In genomic region chr18:623760-624620, GRCh38 we compare ENCODE assay signal across 8 cellular contexts. TPM values are rescaled to one million over a fixed set of nuclear protein-coding genes. Genes with fewer than 3 reads are reported as not detected.
DNase-seq lines count a peak whose midpoint lies in the region; ATAC-seq and TF ChIP-seq lines count a peak whose summit lies in the region.

No MANE protein-coding gene starts in this region.

- no peak overlapping the region for H3K4me3 ChIP-seq in Jurkat, Clone E6-1 (ENCODE audit: low read length)
- no peak overlapping the region for H3K4me3 ChIP-seq in trophoblast cell (ENCODE audit: low read depth, low read length)
- no peak overlapping the region for H3K4me3 ChIP-seq in upper lobe of left lung

- no peak overlapping the region for H3K4ac ChIP-seq in trophoblast cell (ENCODE audit: low read depth, low read length)

- no peak overlapping the region for H4K12ac ChIP-seq in trophoblast cell (ENCODE audit: low read depth, low read length)

- no peaks in the 10 kb centered on the region for H3K79me1 ChIP-seq in trophoblast cell (ENCODE audit: low read length)

- H3K36me3 ChIP-seq in trophoblast cell (ENCODE audit: control insufficient read depth in 1 of 2, insufficient read depth in 2 of 2, low read length in 2 of 2) (no peaks in the 10 kb centered on the region), upper lobe of left lung (no peaks in the 10 kb centered on the region)

- peak; percentile 63 for ATAC-seq in Right ventricle myocardium inferior
- ATAC-seq in upper lobe of left lung (ENCODE audit: low FRiP score in 2 of 2) = peak; percentile 71 to 79

- intact Hi-C loops in Right ventricle myocardium inferior (cut with DNase I) (loop anchor here (1.0 to 10.0 kb wide), 4 partner anchors 91 to 215 kb away; partner anchors contain the start of gene ENOSF1), cardiac septum (cut with DNase I) (loop anchor here (2.0 kb wide), 2 partner anchors 209 to 215 kb away; no protein-coding TSS in a partner anchor)

- H2AK5ac ChIP-seq in trophoblast cell (ENCODE audit: low read length) = no peak overlapping the region

- H3K27me3 ChIP-seq in trophoblast cell (ENCODE audit: insufficient read depth, low read length) (no peaks in the 10 kb centered on the region), upper lobe of left lung (peaks cover 0 to 3% (median 0%) of the 10 kb centered on the region in 4 donors)

- H4K8ac ChIP-seq in trophoblast cell (ENCODE audit: low read depth, low read length) = no peak overlapping the region

- no peak overlapping the region for H2AFZ ChIP-seq in trophoblast cell (ENCODE audit: insufficient read depth, low read length, poor library complexity)

- no peak for TF ChIP-seq EP300 in upper lobe of left lung (IDR thresholded peaks at IDR 0.05)

- H2BK12ac ChIP-seq in trophoblast cell (ENCODE audit: low read length) = no peak overlapping the region

- WGBS in trophoblast cell (ENCODE audit: extremely low coverage, insufficient coverage, insufficient read length) = no CpG with 5 or more reads among the region's 11 CpGs
- 65 to 69% methylated on average over 11 of the region's 11 CpGs for WGBS in upper lobe of left lung, 2 donors

- no peak overlapping the region for H3K23ac ChIP-seq in trophoblast cell (ENCODE audit: low read length)

- H3K18ac ChIP-seq in trophoblast cell (ENCODE audit: low read length) = no peak overlapping the region

- H3K4me2 ChIP-seq in trophoblast cell (ENCODE audit: low read length) = no peak overlapping the region

- no peak overlapping the region for H2BK5ac ChIP-seq in trophoblast cell (ENCODE audit: low read depth, low read length, poor library complexity)

- H3K9me3 ChIP-seq in trophoblast cell (ENCODE audit: insufficient read depth, low read depth, low read length) = no peaks in the 10 kb centered on the region
- no peaks in the 10 kb centered on the region for H3K9me3 ChIP-seq in upper lobe of left lung

- H3K9ac ChIP-seq in trophoblast cell (ENCODE audit: low read length) = no peak overlapping the region

- H3K14ac ChIP-seq in trophoblast cell (ENCODE audit: low read length) = no peak overlapping the region

- H3K27ac ChIP-seq in trophoblast cell (ENCODE audit: low read depth, low read length) (no peak overlapping the region), upper lobe of left lung (no peak overlapping the region)

- TF ChIP-seq POLR2A in upper lobe of left lung (IDR thresholded peaks at IDR 0.05) = no peak

- in situ Hi-C loops in SK-MEL-5 (cut with HindIII; ENCODE audit: low pct_unique_long_range_greater_than_20kb, low sequenced_read_pairs) = no loop called here

- peak; percentile 24 to 68 (median 36) for TF ChIP-seq CTCF in upper lobe of left lung (IDR thresholded peaks at IDR 0.05)

- H4K91ac ChIP-seq in trophoblast cell (ENCODE audit: low read depth, low read length) = no peak overlapping the region

- H3K79me2 ChIP-seq in trophoblast cell (ENCODE audit: control insufficient read depth, insufficient read depth, low read length, poor library complexity) = no peaks in the 10 kb centered on the region

- H3K4me1 ChIP-seq in trophoblast cell (ENCODE audit: control insufficient read depth in 1 of 2, insufficient read depth in 2 of 2, low read length in 2 of 2) (no peaks in the 10 kb centered on the region), upper lobe of left lung (peaks cover 0 to 3% (median 0%) of the 10 kb centered on the region in 4 donors)

- DNase-seq in Right ventricle myocardium inferior (ENCODE audit: missing footprints) (no peak), cardiac septum (ENCODE audit: low spot score) (no peak), SK-MEL-5 (ENCODE audit: low read depth, low spot score) (peak; percentile 72), germinal center (ENCODE audit: low spot score) (peak; percentile 30), trophoblast cell (peak; percentile 48 to 79), upper lobe of left lung (peak; percentile 64 to 72)
- peak; percentile 78 for DNase-seq in Jurkat, Clone E6-1 (ENCODE audit: low read depth, low spot score)
- DNase-seq in activated effector memory CD4-positive, alpha-beta T cell treated with anti-CD3 and anti-CD28 coated beads, Interleukin-2, amount 50 U/mL, for 16 hours = peak; percentile 82

- no peak overlapping the region for H2BK120ac ChIP-seq in trophoblast cell (ENCODE audit: insufficient read depth, low read length, poor library complexity)

RNA-seq across cellular contexts. Expression of gene CLUL1, which starts 27.2 kb away (rescaled TPM):
- 0.43 TPM for total RNA-seq in Right ventricle myocardium inferior
- total RNA-seq in cardiac septum = not detected
- not detected for polyA plus RNA-seq in Jurkat, Clone E6-1 (2012; ENCODE audit: insufficient read depth, insufficient read length)
- 0.32 and 0.48 TPM in 2 replicates for total RNA-seq in SK-MEL-5 (2014; rRNA removed; shearing (Covaris generic))
- 1.6 TPM in 1 of 2 replicates, not detected in the other for polyA plus RNA-seq in SK-MEL-5 (2015; cell fraction: cytosol; rRNA removed)
- not detected in 2 replicates for polyA plus RNA-seq in SK-MEL-5 (2015; cell fraction: nucleus; rRNA removed)
- polyA plus RNA-seq in trophoblast cell (2013) = 0.39 and 0.49 TPM in 2 replicates
- total RNA-seq in upper lobe of left lung = 10 to 100 TPM in 2 of 6 donors, 1 to 10 TPM in 3, not detected in 1; 1.7 to 27.2 (median 3.0) TPM

RNA-seq across cellular contexts. Expression of gene TYMS, which starts 33.5 kb away (rescaled TPM):
- total RNA-seq in Right ventricle myocardium inferior = 6.0 TPM
- total RNA-seq in cardiac septum = 1.9 TPM
- polyA plus RNA-seq in Jurkat, Clone E6-1 (2012; ENCODE audit: insufficient read depth, insufficient read length) = 556 TPM
- 27.4 and 30.4 TPM in 2 replicates for total RNA-seq in SK-MEL-5 (2014; rRNA removed; shearing (Covaris generic))
- 158 and 171 TPM in 2 replicates for polyA plus RNA-seq in SK-MEL-5 (2015; cell fraction: cytosol; rRNA removed)
- polyA plus RNA-seq in SK-MEL-5 (2015; cell fraction: nucleus; rRNA removed) = 81.1 and 82.7 TPM in 2 replicates
- 79.9 and 81.7 TPM in 2 replicates for polyA plus RNA-seq in trophoblast cell (2013)
- 10 to 100 TPM in 2 of 6 donors, 1 to 10 TPM in 3, not detected in 1; 5.2 to 16.3 (median 7.6) TPM for total RNA-seq in upper lobe of left lung

RNA-seq across cellular contexts. Expression of gene CETN1, which starts 43.8 kb away (rescaled TPM):
- total RNA-seq in Right ventricle myocardium inferior (not detected), cardiac septum (not detected), upper lobe of left lung (not detected)
- polyA plus RNA-seq in Jurkat, Clone E6-1 (2012; ENCODE audit: insufficient read depth, insufficient read length) = not detected
- total RNA-seq in SK-MEL-5 (2014; rRNA removed; shearing (Covaris generic)) = not detected in 2 replicates
- not detected in 2 replicates for polyA plus RNA-seq in SK-MEL-5 (2015; cell fraction: cytosol; rRNA removed)
- not detected in 2 replicates for polyA plus RNA-seq in SK-MEL-5 (2015; cell fraction: nucleus; rRNA removed)
- polyA plus RNA-seq in trophoblast cell (2013) = not detected in 2 replicates

Comparison
In these comparisons a context has a peak if more than half of its experiments do, and no peak if none do; other contexts are left out.
1. DNase-seq: peak in Jurkat, Clone E6-1 (single experiment), SK-MEL-5 (single experiment), activated effector memory CD4-positive, alpha-beta T cell treated with anti-CD3 and anti-CD28 coated beads, Interleukin-2, amount 50 U/mL, for 16 hours (single experiment), germinal center (single experiment), trophoblast cell (2 of 2) and upper lobe of left lung (2 of 2); none in Right ventricle myocardium inferior (single experiment) and cardiac septum (single experiment).